Comparison of ENCODE assay signal across 8 cellular contexts in genomic region chr5:124741711-124742496, GRCh38. TPM values are rescaled to one million over a fixed set of nuclear protein-coding genes. Genes with fewer than 3 reads are reported as not detected.
DNase-seq lines count a peak whose midpoint lies in the region; ATAC-seq and TF ChIP-seq lines count a peak whose summit lies in the region.

No MANE protein-coding gene starts in this region.

- TF ChIP-seq CTCF in Calu3 (IDR thresholded peaks at IDR 0.05; ENCODE audit: unreplicated experiment) (no peak), choroid plexus epithelial cell (conservative IDR thresholded peaks at IDR 0.05; ENCODE audit: low read depth, low read length) (no peak)

- no peaks in the 10 kb centered on the region for H3K27me3 ChIP-seq in mesendoderm (ENCODE audit: insufficient read depth, low read length, poor library complexity)

- peak overlapping the region; percentile 56 for H3K4ac ChIP-seq in mesendoderm (ENCODE audit: low read depth, low read length)

- no peak overlapping the region for H3K27ac ChIP-seq in mesendoderm (ENCODE audit: low read depth, low read length)

- no peak overlapping the region for H3K9ac ChIP-seq in mesendoderm (ENCODE audit: low read length)

- no peak overlapping the region for H3K18ac ChIP-seq in mesendoderm (ENCODE audit: low read length)

- H3K79me1 ChIP-seq in mesendoderm (ENCODE audit: low read length) = no peaks in the 10 kb centered on the region

- H2BK120ac ChIP-seq in mesendoderm (ENCODE audit: low read depth, low read length) = no peak overlapping the region

- no peaks in the 10 kb centered on the region for H3K9me3 Mint-ChIP-seq in Calu3 (ENCODE audit: low read depth, unreplicated experiment)

- ATAC-seq in GM18868 (IDR thresholded peaks at IDR 0.05; ENCODE audit: unreplicated experiment) = no peak
- no peak for ATAC-seq in HG03469 (IDR thresholded peaks at IDR 0.05; ENCODE audit: unreplicated experiment)
- ATAC-seq in GM18870 (IDR thresholded peaks at IDR 0.05; ENCODE audit: unreplicated experiment) = no peak

- peak overlapping the region; percentile 62 for H2BK5ac ChIP-seq in mesendoderm (ENCODE audit: low read length)

- H3K79me2 ChIP-seq in mesendoderm (ENCODE audit: control insufficient read depth, insufficient read depth, low read length) = peaks cover 52% of the 10 kb centered on the region

- H3K56ac ChIP-seq in mesendoderm (ENCODE audit: low read length) = peak overlapping the region; percentile 52

- H3K4me1 Mint-ChIP-seq in Calu3 (ENCODE audit: low read depth, unreplicated experiment) = peaks cover 27% of the 10 kb centered on the region

- no peak overlapping the region for H3K4me2 ChIP-seq in mesendoderm (ENCODE audit: low read length)

- peaks cover 10% of the 10 kb centered on the region for H3K36me3 Mint-ChIP-seq in Calu3 (ENCODE audit: insufficient read depth, unreplicated experiment)

- DNase-seq in Calu3 = peak; percentile 65
- DNase-seq in NCI-H1048 (lab: John Stamatoyannopoulos, UW) = peak; percentile 81
- DNase-seq in choroid plexus epithelial cell (ENCODE audit: low read depth) = peak; percentile 96
- DNase-seq in mesendoderm = peak; percentile 92
- no peak for DNase-seq in stimulated activated CD4-positive, alpha-beta T cell treated with anti-CD3 and anti-CD28 coated beads, Interleukin-4, amount 100 ng/mL, for 24 hours

- no peak overlapping the region for H3K23ac ChIP-seq in mesendoderm (ENCODE audit: low read length)

- H3K36me3 ChIP-seq in mesendoderm (ENCODE audit: control insufficient read depth, insufficient read depth, low read length) = no peaks in the 10 kb centered on the region

- whole genome bisulfite sequencing in mesendoderm (ENCODE audit: extremely low coverage, insufficient coverage, low lambda C conversion rate) = no CpG with 5 or more reads among the region's 4 CpGs

- CTCF ChIA-PET in Calu3 (lab: Charles Lee) = interaction anchor here (0.9 kb wide), 1 partner anchor 81 kb away, joined by 4 read pairs; no protein-coding TSS in a partner anchor

- no peak overlapping the region for H2AK5ac ChIP-seq in mesendoderm (ENCODE audit: low read length)

- BruUV-seq in Calu3 (replicated peaks; lab: Mats Ljungman, UMichigan) = no TSS peak

- H4K5ac ChIP-seq in mesendoderm (ENCODE audit: low read length) = no peak overlapping the region

- H3K4me3 ChIP-seq in choroid plexus epithelial cell (ENCODE audit: low read depth, low read length) (peak overlapping the region; percentile 80), mesendoderm (ENCODE audit: low read length) (no peak overlapping the region)

- no peak overlapping the region for H2BK15ac ChIP-seq in mesendoderm (replicated peaks; ENCODE audit: low read depth)

- no peaks in the 10 kb centered on the region for H3K27me3 Mint-ChIP-seq in Calu3 (ENCODE audit: unreplicated experiment)

- H3K4me1 ChIP-seq in mesendoderm (ENCODE audit: control insufficient read depth, low read depth, low read length) = peaks cover 26% of the 10 kb centered on the region

- H3K4me3 Mint-ChIP-seq in Calu3 (ENCODE audit: low read depth, unreplicated experiment) = no peak overlapping the region

- no peak overlapping the region for H3K27ac Mint-ChIP-seq in Calu3 (ENCODE audit: unreplicated experiment)

- intact Hi-C loops in Calu3 (cut with micrococcal nuclease; ENCODE audit: unreplicated experiment) = loop anchor here (1.0 to 10.0 kb wide), 13 partner anchors 81 to 1093 kb away; no protein-coding TSS in a partner anchor

- H4K8ac ChIP-seq in mesendoderm (ENCODE audit: low read depth, low read length) = no peak overlapping the region

RNA-seq across cellular contexts. Expression of gene ZNF608, which starts 4.5 kb away (rescaled TPM):
- 7.3 and 8.4 TPM in 2 replicates for total RNA-seq in Calu3 (2022)
- 45.0 TPM for polyA plus RNA-seq in mesendoderm (2013, experiment 1 of 2)
- polyA plus RNA-seq in mesendoderm (2013, experiment 2 of 2) = 42.8 TPM
